In the genomic region with DNA sequence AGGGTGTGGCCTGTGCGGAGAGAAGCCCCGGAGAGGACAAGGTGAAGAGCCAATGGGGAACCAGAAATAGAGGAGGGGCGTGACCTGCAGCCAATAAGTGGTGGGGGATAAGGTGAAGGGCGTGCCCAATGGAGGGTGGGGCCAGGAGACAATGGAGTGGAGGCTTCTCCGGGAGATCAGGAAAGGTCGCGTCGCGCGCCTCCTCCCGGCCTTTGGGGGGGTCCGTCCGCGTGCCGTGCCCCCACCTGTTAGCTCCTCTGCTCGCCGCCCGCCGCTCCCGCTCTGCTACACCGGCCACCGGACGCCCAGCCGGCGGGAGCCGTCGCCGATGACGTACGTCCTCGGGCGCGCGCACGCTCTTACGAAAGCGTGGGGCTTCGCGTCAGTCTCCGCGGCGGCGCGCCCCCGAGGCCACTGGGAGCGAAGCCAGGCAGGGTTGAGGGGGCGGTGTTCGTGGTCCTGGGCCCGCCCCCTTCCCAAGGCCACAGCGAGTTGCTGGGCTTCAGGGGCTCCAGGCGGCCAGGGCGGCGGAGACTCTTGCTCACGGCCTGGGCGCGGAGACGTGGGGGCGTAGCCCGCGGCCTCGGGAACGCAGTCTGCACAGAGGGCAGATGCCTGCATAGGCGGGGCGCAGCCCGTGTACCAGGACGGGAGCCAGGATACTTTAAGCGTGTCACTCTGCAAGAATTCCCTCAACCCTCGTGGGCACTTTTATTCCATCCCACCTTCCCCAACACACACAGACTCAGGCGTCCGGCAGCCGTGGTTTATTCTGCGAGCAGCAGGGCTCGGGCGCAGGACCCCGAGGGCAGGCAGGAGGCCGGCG, we compare ENCODE assay signal across 1 cellular context.
A peak's percentile ranks its signal among the peaks of the same experiment; 100 is the strongest.
TF ChIP-seq lines count a peak whose summit lies in the region.

A gene (minus strand): TSS at position 337 of the 826 bp plus-strand sequence. CDS start 3,353 bp downstream, outside the sequence.

TF ChIP-seq in HepG2, 621 proteins besides CTCF, POLR2A, EP300 and RAD21 (continued from another document and continues in another):
- TF ChIP-seq KLF15 (CRISPR knock-in tag; IDR thresholded peaks at IDR 0.05; ENCODE audit: borderline replicate concordance) (no peak; the same call in 1 of the 2 replicates), ATF7 (IDR thresholded peaks at IDR 0.05) (peak; percentile 75), ATF7 (CRISPR knock-in tag; IDR thresholded peaks at IDR 0.05) (peak; percentile 91), ZNF383 (CRISPR knock-in tag; IDR thresholded peaks at IDR 0.05; ENCODE audit: borderline replicate concordance) (no peak), ZNF33A (CRISPR knock-in tag; IDR thresholded peaks at IDR 0.05; ENCODE audit: borderline replicate concordance) (no peak), CBX5 (CRISPR knock-in tag; IDR thresholded peaks at IDR 0.05; ENCODE audit: borderline replicate concordance) (peak; percentile 10; the same call in 1 of the 2 replicates), SYNCRIP (IDR thresholded peaks at IDR 0.05; ENCODE audit: insufficient read depth, low read depth, low read length) (no peak), ZNF354B (CRISPR knock-in tag; IDR thresholded peaks at IDR 0.05) (no peak), RNF2 (conservative IDR thresholded peaks at IDR 0.05; ENCODE audit: low read depth) (0 out of 2 replicates have a peak, but pooled peaks have one; percentile 47), DNMT1 (CRISPR knock-in tag; IDR thresholded peaks at IDR 0.05) (peak; percentile 87), ZFP62 (CRISPR knock-in tag; IDR thresholded peaks at IDR 0.05) (no peak), PCBP2 (optimal IDR thresholded peaks at IDR 0.05; ENCODE audit: low read depth, low read length, poor library complexity, severe bottlenecking) (no peak), ZSCAN30 (CRISPR knock-in tag; IDR thresholded peaks at IDR 0.05) (no peak), NR2F1 (CRISPR knock-in tag; IDR thresholded peaks at IDR 0.05) (peak in 1 of 2 experiments; percentile 24; a peak in 1 of 4 replicates), ZNF792 (CRISPR knock-in tag; IDR thresholded peaks at IDR 0.05) (peak; percentile 71; the same call in 1 of the 2 replicates), ZFP82 (CRISPR knock-in tag; IDR thresholded peaks at IDR 0.05; ENCODE audit: borderline replicate concordance) (peak; percentile 60; the same call in 1 of the 2 replicates), HNRNPUL1 (IDR thresholded peaks at IDR 0.05; ENCODE audit: low read depth, low read length) (no peak), RBFOX2 (IDR thresholded peaks at IDR 0.05; ENCODE audit: low read depth, low read length) (peak; percentile 89), ZNF143 (CRISPR knock-in tag; IDR thresholded peaks at IDR 0.05) (peak; percentile 42; the same call in 1 of the 2 replicates), CCAR2 (optimal IDR thresholded peaks at IDR 0.05; ENCODE audit: low read depth, low read length) (no peak), ZNF749 (CRISPR knock-in tag; IDR thresholded peaks at IDR 0.05; ENCODE audit: borderline replicate concordance) (peak; percentile 43; the same call in 1 of the 2 replicates), ZNF501 (CRISPR knock-in tag; IDR thresholded peaks at IDR 0.05) (peak; percentile 88)
- TF ChIP-seq, protein P1, sequence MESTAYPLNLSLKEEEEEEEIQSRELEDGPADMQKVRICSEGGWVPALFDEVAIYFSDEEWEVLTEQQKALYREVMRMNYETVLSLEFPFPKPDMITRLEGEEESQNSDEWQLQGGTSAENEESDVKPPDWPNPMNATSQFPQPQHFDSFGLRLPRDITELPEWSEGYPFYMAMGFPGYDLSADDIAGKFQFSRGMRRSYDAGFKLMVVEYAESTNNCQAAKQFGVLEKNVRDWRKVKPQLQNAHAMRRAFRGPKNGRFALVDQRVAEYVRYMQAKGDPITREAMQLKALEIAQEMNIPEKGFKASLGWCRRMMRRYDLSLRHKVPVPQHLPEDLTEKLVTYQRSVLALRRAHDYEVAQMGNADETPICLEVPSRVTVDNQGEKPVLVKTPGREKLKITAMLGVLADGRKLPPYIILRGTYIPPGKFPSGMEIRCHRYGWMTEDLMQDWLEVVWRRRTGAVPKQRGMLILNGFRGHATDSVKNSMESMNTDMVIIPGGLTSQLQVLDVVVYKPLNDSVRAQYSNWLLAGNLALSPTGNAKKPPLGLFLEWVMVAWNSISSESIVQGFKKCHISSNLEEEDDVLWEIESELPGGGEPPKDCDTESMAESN (CRISPR knock-in tag; conservative IDR thresholded peaks at IDR 0.05) = peak; percentile 82
- TF ChIP-seq, protein P2, sequence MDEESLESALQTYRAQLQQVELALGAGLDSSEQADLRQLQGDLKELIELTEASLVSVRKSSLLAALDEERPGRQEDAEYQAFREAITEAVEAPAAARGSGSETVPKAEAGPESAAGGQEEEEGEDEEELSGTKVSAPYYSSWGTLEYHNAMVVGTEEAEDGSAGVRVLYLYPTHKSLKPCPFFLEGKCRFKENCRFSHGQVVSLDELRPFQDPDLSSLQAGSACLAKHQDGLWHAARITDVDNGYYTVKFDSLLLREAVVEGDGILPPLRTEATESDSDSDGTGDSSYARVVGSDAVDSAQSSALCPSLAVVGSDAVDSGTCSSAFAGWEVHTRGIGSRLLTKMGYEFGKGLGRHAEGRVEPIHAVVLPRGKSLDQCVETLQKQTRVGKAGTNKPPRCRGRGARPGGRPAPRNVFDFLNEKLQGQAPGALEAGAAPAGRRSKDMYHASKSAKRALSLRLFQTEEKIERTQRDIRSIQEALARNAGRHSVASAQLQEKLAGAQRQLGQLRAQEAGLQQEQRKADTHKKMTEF (CRISPR knock-in tag; IDR thresholded peaks at IDR 0.05) = peak; percentile 96
- TF ChIP-seq, protein P3, sequence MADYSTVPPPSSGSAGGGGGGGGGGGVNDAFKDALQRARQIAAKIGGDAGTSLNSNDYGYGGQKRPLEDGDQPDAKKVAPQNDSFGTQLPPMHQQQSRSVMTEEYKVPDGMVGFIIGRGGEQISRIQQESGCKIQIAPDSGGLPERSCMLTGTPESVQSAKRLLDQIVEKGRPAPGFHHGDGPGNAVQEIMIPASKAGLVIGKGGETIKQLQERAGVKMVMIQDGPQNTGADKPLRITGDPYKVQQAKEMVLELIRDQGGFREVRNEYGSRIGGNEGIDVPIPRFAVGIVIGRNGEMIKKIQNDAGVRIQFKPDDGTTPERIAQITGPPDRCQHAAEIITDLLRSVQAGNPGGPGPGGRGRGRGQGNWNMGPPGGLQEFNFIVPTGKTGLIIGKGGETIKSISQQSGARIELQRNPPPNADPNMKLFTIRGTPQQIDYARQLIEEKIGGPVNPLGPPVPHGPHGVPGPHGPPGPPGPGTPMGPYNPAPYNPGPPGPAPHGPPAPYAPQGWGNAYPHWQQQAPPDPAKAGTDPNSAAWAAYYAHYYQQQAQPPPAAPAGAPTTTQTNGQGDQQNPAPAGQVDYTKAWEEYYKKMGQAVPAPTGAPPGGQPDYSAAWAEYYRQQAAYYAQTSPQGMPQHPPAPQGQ (CRISPR knock-in tag; IDR thresholded peaks at IDR 0.05; ENCODE audit: borderline replicate concordance) = no peak; the same call in 1 of the 2 replicates
- TF ChIP-seq, protein P4, sequence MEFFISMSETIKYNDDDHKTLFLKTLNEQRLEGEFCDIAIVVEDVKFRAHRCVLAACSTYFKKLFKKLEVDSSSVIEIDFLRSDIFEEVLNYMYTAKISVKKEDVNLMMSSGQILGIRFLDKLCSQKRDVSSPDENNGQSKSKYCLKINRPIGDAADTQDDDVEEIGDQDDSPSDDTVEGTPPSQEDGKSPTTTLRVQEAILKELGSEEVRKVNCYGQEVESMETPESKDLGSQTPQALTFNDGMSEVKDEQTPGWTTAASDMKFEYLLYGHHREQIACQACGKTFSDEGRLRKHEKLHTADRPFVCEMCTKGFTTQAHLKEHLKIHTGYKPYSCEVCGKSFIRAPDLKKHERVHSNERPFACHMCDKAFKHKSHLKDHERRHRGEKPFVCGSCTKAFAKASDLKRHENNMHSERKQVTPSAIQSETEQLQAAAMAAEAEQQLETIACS (CRISPR knock-in tag; IDR thresholded peaks at IDR 0.05) = peak; percentile 100
- TF ChIP-seq, protein P5, sequence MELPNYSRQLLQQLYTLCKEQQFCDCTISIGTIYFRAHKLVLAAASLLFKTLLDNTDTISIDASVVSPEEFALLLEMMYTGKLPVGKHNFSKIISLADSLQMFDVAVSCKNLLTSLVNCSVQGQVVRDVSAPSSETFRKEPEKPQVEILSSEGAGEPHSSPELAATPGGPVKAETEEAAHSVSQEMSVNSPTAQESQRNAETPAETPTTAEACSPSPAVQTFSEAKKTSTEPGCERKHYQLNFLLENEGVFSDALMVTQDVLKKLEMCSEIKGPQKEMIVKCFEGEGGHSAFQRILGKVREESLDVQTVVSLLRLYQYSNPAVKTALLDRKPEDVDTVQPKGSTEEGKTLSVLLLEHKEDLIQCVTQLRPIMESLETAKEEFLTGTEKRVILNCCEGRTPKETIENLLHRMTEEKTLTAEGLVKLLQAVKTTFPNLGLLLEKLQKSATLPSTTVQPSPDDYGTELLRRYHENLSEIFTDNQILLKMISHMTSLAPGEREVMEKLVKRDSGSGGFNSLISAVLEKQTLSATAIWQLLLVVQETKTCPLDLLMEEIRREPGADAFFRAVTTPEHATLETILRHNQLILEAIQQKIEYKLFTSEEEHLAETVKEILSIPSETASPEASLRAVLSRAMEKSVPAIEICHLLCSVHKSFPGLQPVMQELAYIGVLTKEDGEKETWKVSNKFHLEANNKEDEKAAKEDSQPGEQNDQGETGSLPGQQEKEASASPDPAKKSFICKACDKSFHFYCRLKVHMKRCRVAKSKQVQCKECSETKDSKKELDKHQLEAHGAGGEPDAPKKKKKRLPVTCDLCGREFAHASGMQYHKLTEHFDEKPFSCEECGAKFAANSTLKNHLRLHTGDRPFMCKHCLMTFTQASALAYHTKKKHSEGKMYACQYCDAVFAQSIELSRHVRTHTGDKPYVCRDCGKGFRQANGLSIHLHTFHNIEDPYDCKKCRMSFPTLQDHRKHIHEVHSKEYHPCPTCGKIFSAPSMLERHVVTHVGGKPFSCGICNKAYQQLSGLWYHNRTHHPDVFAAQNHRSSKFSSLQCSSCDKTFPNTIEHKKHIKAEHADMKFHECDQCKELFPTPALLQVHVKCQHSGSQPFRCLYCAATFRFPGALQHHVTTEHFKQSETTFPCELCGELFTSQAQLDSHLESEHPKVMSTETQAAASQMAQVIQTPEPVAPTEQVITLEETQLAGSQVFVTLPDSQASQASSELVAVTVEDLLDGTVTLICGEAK (IDR thresholded peaks at IDR 0.05) = no peak
- TF ChIP-seq, protein P5 (CRISPR knock-in tag; IDR thresholded peaks at IDR 0.05) = no peak; the same call in none of the 2 replicates
- TF ChIP-seq, protein P6, sequence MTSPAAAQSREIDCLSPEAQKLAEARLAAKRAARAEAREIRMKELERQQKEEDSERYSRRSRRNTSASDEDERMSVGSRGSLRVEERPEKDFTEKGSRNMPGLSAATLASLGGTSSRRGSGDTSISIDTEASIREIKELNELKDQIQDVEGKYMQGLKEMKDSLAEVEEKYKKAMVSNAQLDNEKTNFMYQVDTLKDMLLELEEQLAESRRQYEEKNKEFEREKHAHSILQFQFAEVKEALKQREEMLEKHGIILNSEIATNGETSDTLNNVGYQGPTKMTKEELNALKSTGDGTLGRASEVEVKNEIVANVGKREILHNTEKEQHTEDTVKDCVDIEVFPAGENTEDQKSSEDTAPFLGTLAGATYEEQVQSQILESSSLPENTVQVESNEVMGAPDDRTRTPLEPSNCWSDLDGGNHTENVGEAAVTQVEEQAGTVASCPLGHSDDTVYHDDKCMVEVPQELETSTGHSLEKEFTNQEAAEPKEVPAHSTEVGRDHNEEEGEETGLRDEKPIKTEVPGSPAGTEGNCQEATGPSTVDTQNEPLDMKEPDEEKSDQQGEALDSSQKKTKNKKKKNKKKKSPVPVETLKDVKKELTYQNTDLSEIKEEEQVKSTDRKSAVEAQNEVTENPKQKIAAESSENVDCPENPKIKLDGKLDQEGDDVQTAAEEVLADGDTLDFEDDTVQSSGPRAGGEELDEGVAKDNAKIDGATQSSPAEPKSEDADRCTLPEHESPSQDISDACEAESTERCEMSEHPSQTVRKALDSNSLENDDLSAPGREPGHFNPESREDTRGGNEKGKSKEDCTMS (CRISPR knock-in tag; conservative IDR thresholded peaks at IDR 0.05) = no peak
- TF ChIP-seq, protein P7, sequence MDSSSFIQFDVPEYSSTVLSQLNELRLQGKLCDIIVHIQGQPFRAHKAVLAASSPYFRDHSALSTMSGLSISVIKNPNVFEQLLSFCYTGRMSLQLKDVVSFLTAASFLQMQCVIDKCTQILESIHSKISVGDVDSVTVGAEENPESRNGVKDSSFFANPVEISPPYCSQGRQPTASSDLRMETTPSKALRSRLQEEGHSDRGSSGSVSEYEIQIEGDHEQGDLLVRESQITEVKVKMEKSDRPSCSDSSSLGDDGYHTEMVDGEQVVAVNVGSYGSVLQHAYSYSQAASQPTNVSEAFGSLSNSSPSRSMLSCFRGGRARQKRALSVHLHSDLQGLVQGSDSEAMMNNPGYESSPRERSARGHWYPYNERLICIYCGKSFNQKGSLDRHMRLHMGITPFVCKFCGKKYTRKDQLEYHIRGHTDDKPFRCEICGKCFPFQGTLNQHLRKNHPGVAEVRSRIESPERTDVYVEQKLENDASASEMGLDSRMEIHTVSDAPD (CRISPR knock-in tag; IDR thresholded peaks at IDR 0.05) = 0 out of 2 replicates have a peak, but pooled peaks have one; percentile 49
- TF ChIP-seq, protein P8, sequence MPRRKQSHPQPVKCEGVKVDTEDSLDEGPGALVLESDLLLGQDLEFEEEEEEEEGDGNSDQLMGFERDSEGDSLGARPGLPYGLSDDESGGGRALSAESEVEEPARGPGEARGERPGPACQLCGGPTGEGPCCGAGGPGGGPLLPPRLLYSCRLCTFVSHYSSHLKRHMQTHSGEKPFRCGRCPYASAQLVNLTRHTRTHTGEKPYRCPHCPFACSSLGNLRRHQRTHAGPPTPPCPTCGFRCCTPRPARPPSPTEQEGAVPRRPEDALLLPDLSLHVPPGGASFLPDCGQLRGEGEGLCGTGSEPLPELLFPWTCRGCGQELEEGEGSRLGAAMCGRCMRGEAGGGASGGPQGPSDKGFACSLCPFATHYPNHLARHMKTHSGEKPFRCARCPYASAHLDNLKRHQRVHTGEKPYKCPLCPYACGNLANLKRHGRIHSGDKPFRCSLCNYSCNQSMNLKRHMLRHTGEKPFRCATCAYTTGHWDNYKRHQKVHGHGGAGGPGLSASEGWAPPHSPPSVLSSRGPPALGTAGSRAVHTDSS (CRISPR knock-in tag; conservative IDR thresholded peaks at IDR 0.05) = no peak
